In genomic region chr10:53839437-53840039, GRCh38 we compare ENCODE assay signal across 8 cellular contexts.
DNase-seq lines count a peak whose midpoint lies in the region; ATAC-seq and TF ChIP-seq lines count a peak whose summit lies in the region.

No MANE protein-coding gene starts in this region.

- H3K36me3 ChIP-seq in cardiac muscle cell (no peaks in the 10 kb centered on the region), upper lobe of right lung (no peaks in the 10 kb centered on the region)
- no peaks in the 10 kb centered on the region for H3K36me3 ChIP-seq in CD4-positive, alpha-beta memory T cell (ENCODE audit: insufficient read depth, low read length)

- H3K9me3 Mint-ChIP-seq in stimulated activated memory B cell treated with anti-CD40 and anti-IgM and Interleukin-4, amounts not matched to agents 10 μg/mL and 1 μg/mL and 100 μg/mL, for 72 hours: no peaks in the 10 kb centered on the region
- peaks cover 0 to 19% (median 12%) of the 10 kb centered on the region in 8 donors for H3K9me3 Mint-ChIP-seq in CD4-positive, alpha-beta memory T cell

- TF ChIP-seq CTCF in cardiac muscle cell (IDR thresholded peaks at IDR 0.05; ENCODE audit: low read depth, low read length) (peak; percentile 41), RWPE1 (conservative IDR thresholded peaks at IDR 0.05; ENCODE audit: low read depth) (peak; percentile 49), fibroblast of the aortic adventitia (IDR thresholded peaks at IDR 0.05; ENCODE audit: insufficient read depth, low read length) (peak; percentile 23), upper lobe of right lung (IDR thresholded peaks at IDR 0.05) (peak; percentile 48)

- no peaks in the 10 kb centered on the region for H3K36me3 Mint-ChIP-seq in stimulated activated memory B cell treated with anti-CD40 and anti-IgM and Interleukin-4, amounts not matched to agents 10 μg/mL and 1 μg/mL and 100 μg/mL, for 72 hours
- H3K36me3 Mint-ChIP-seq in CD4-positive, alpha-beta memory T cell: no peaks in the 10 kb centered on the region

- H3K27me3 Mint-ChIP-seq in stimulated activated memory B cell treated with anti-CD40 and anti-IgM and Interleukin-4, amounts not matched to agents 10 μg/mL and 1 μg/mL and 100 μg/mL, for 72 hours: no peaks in the 10 kb centered on the region
- no peaks in the 10 kb centered on the region for H3K27me3 Mint-ChIP-seq in CD4-positive, alpha-beta memory T cell

- DNase-seq in cardiac muscle cell (ENCODE audit: low read depth in 1 of 2, low spot score in 1 of 2) (peak; percentile 34 to 48), left cardiac atrium (no peak), RWPE1 (ENCODE audit: low spot score) (peak; percentile 1), fibroblast of the aortic adventitia (ENCODE audit: low read depth) (peak; percentile 19), upper lobe of right lung (no peak)
- no peak for DNase-seq in CD4-positive, alpha-beta memory T cell
- no peak for DNase-seq in activated CD4-positive, alpha-beta T cell treated with anti-CD3 and anti-CD28 coated beads, Interleukin-2, amount 50 U/mL, for 48 hours

- no peak overlapping the region for H3K27ac Mint-ChIP-seq in stimulated activated memory B cell treated with anti-CD40 and anti-IgM and Interleukin-4, amounts not matched to agents 10 μg/mL and 1 μg/mL and 100 μg/mL, for 72 hours
- H3K27ac Mint-ChIP-seq in CD4-positive, alpha-beta memory T cell: no peak overlapping the region

- CTCF ChIA-PET in RWPE1 (lab: Yijun Ruan, JAX): interaction anchor here (0.5 to 1.0 kb wide), 5 partner anchors 17 to 208 kb away, joined by 3 to 5 read pairs (median 3); no protein-coding TSS in a partner anchor
- CTCF ChIA-PET in CD4-positive, alpha-beta memory T cell (lab: Charles Lee; ENCODE audit: partially characterized antibody): no interaction called here

- H3K9me3 ChIP-seq in cardiac muscle cell (ENCODE audit: low read depth) (no peaks in the 10 kb centered on the region), upper lobe of right lung (no peaks in the 10 kb centered on the region)
- no peaks in the 10 kb centered on the region for H3K9me3 ChIP-seq in CD4-positive, alpha-beta memory T cell (ENCODE audit: control insufficient read depth in 1 of 2, low read length in 2 of 2)

- H3K27ac ChIP-seq in cardiac muscle cell: no peak overlapping the region
- no peak overlapping the region for H3K27ac ChIP-seq in RWPE1
- H3K27ac ChIP-seq in upper lobe of right lung: no peak overlapping the region
- H3K27ac ChIP-seq in CD4-positive, alpha-beta memory T cell (ENCODE audit: low read depth, low read length): no peak overlapping the region

- POLR2A ChIA-PET in RWPE1 (lab: Yijun Ruan, JAX; ENCODE audit: low non-redundant PET): no interaction called here
- POLR2A ChIA-PET in CD4-positive, alpha-beta memory T cell (lab: Charles Lee; ENCODE audit: partially characterized antibody): no interaction called here

- no peak overlapping the region for H3K4me3 Mint-ChIP-seq in stimulated activated memory B cell treated with anti-CD40 and anti-IgM and Interleukin-4, amounts not matched to agents 10 μg/mL and 1 μg/mL and 100 μg/mL, for 72 hours
- H3K4me3 Mint-ChIP-seq in CD4-positive, alpha-beta memory T cell: no peak overlapping the region

- H3K4me1 ChIP-seq in cardiac muscle cell (ENCODE audit: low read depth) (peaks cover 7% of the 10 kb centered on the region), upper lobe of right lung (no peaks in the 10 kb centered on the region)
- H3K4me1 ChIP-seq in CD4-positive, alpha-beta memory T cell (ENCODE audit: insufficient read depth, low read length): no peaks in the 10 kb centered on the region

- H3K4me3 ChIP-seq in cardiac muscle cell (no peak overlapping the region), fibroblast of the aortic adventitia (ENCODE audit: low read depth, low read length) (no peak overlapping the region), upper lobe of right lung (no peak overlapping the region)
- H3K4me3 ChIP-seq in CD4-positive, alpha-beta memory T cell (ENCODE audit: low read length in 2 of 2): no peak overlapping the region

- no peak for ATAC-seq in left cardiac atrium
- no peak for ATAC-seq in upper lobe of right lung
- ATAC-seq in stimulated activated memory B cell treated with anti-CD40 and anti-IgM and Interleukin-4, amounts not matched to agents 10 μg/mL and 1 μg/mL and 100 μg/mL, for 72 hours: no peak

- no peaks in the 10 kb centered on the region for H3K4me1 Mint-ChIP-seq in stimulated activated memory B cell treated with anti-CD40 and anti-IgM and Interleukin-4, amounts not matched to agents 10 μg/mL and 1 μg/mL and 100 μg/mL, for 72 hours
- H3K4me1 Mint-ChIP-seq in CD4-positive, alpha-beta memory T cell: no peaks in the 10 kb centered on the region

- H3K27me3 ChIP-seq in cardiac muscle cell (no peaks in the 10 kb centered on the region), upper lobe of right lung (no peaks in the 10 kb centered on the region)
- no peaks in the 10 kb centered on the region for H3K27me3 ChIP-seq in CD4-positive, alpha-beta memory T cell (ENCODE audit: insufficient read depth, low read length)

- intact Hi-C loops in left cardiac atrium (cut with DNase I) (no loop called here), upper lobe of right lung (cut with DNase I) (no loop called here)
- intact Hi-C loops in CD4-positive, alpha-beta memory T cell (cut with micrococcal nuclease): no loop called here

Comparison
In these comparisons a context has a peak if more than half of its experiments do, and no peak if none do; other contexts are left out.
1. DNase-seq: peak in cardiac muscle cell (2 of 2), RWPE1 (single experiment) and fibroblast of the aortic adventitia (single experiment); none in left cardiac atrium (single experiment), upper lobe of right lung (single experiment), CD4-positive, alpha-beta memory T cell (0 of 5) and activated CD4-positive, alpha-beta T cell treated with anti-CD3 and anti-CD28 coated beads, Interleukin-2, amount 50 U/mL, for 48 hours (0 of 2).
2. Peak in every context shown above with its lines, with median percentiles within 50 percentile points of each other: CTCF ChIP-seq.